In genomic region chr22:28882878-28883656, GRCh38 we compare ENCODE assay signal across 8 cellular contexts. TPM values are rescaled to one million over a fixed set of nuclear protein-coding genes. Genes with fewer than 3 reads are reported as not detected.
DNase-seq lines count a peak whose midpoint lies in the region; ATAC-seq and TF ChIP-seq lines count a peak whose summit lies in the region.

ZNRF3 (plus strand) TSS chr22:28883572; CDS start chr22:28883767, 195 bp downstream.

- H3K4me3 Mint-ChIP-seq in activated naive CD8-positive, alpha-beta T cell treated with anti-CD3 and anti-CD28 coated beads, Interleukin-2, amount 10 ng/mL, durations not matched to agents 7 days and 5 days = peak within 1 kb of the TSS; percentile 79
- H3K4me3 Mint-ChIP-seq in glutamatergic neuron (ENCODE audit: unreplicated experiment) = peak within 1 kb of the TSS; percentile 88

- no peak within 1 kb of the TSS for H3K27ac ChIP-seq in SU-DHL-6 (ENCODE audit: low read depth, low read length)

- H3K27me3 ChIP-seq in SU-DHL-6 (ENCODE audit: low read length) = no peaks in the 10 kb centered on the region

- H3K27me3 Mint-ChIP-seq in activated naive CD8-positive, alpha-beta T cell treated with anti-CD3 and anti-CD28 coated beads, Interleukin-2, amount 10 ng/mL, durations not matched to agents 7 days and 5 days = peaks cover 51% of the 10 kb centered on the region
- H3K27me3 Mint-ChIP-seq in glutamatergic neuron (ENCODE audit: unreplicated experiment) = peaks cover 2% of the 10 kb centered on the region

- H3K9ac ChIP-seq in SU-DHL-6 (ENCODE audit: low read length) = peak within 1 kb of the TSS; percentile 31; the same call in 1 of the 2 replicates

- POLR2A ChIA-PET in activated naive CD8-positive, alpha-beta T cell treated with anti-CD3 and anti-CD28 coated beads, Interleukin-2, amount 10 ng/mL, durations not matched to agents 7 days and 5 days (lab: Charles Lee) = interaction anchor here (0.6 to 1.3 kb wide), 6 partner anchors 12 to 83 kb away, joined by 3 to 6 read pairs (median 4); no protein-coding TSS in a partner anchor

- H4K20me1 ChIP-seq in SU-DHL-6 (ENCODE audit: low read depth, low read length) = no peaks in the 10 kb centered on the region

- H3K9me3 Mint-ChIP-seq in activated naive CD8-positive, alpha-beta T cell treated with anti-CD3 and anti-CD28 coated beads, Interleukin-2, amount 10 ng/mL, durations not matched to agents 7 days and 5 days = no peaks in the 10 kb centered on the region
- H3K9me3 Mint-ChIP-seq in glutamatergic neuron (ENCODE audit: unreplicated experiment) = peaks cover 2% of the 10 kb centered on the region

- H2AFZ ChIP-seq in SU-DHL-6 (ENCODE audit: low read depth, low read length, severe bottlenecking) = peak within 1 kb of the TSS; percentile 36

- H3F3A ChIP-seq in SU-DHL-6 (ENCODE audit: insufficient read depth) = peaks cover 9% of the 10 kb centered on the region

- ATAC-seq in activated naive CD8-positive, alpha-beta T cell treated with anti-CD3 and anti-CD28 coated beads, Interleukin-2, amount 10 ng/mL, durations not matched to agents 7 days and 5 days (ENCODE audit: low read depth) = peak; percentile 82
- ATAC-seq in omental fat pad (ENCODE audit: low FRiP score) = peak; percentile 91

- H3K4me2 ChIP-seq in SU-DHL-6 (ENCODE audit: low read depth, low read length, poor library complexity, severe bottlenecking) = peak within 1 kb of the TSS; percentile 54

- peak within 1 kb of the TSS; percentile 51 for H3K4me3 ChIP-seq in SU-DHL-6 (ENCODE audit: insufficient read depth, low read length, poor library complexity, severe bottlenecking)

- H3K36me3 ChIP-seq in SU-DHL-6 (ENCODE audit: low read length) = no peaks in the 10 kb centered on the region

- no peaks in the 10 kb centered on the region for H3K9me3 ChIP-seq in SU-DHL-6 (ENCODE audit: insufficient read depth, low read length)

- no peaks in the 10 kb centered on the region for H3K79me2 ChIP-seq in SU-DHL-6 (ENCODE audit: insufficient read depth, low read length)

- TF ChIP-seq CTCF in SU-DHL-6 (IDR thresholded peaks at IDR 0.05; ENCODE audit: insufficient read depth, low read length, poor library complexity, severe bottlenecking) (no peak), glutamatergic neuron (IDR thresholded peaks at IDR 0.05; ENCODE audit: partially characterized antibody, unreplicated experiment) (no peak), omental fat pad (IDR thresholded peaks at IDR 0.05) (no peak)

- no peaks in the 10 kb centered on the region for H3K36me3 Mint-ChIP-seq in activated naive CD8-positive, alpha-beta T cell treated with anti-CD3 and anti-CD28 coated beads, Interleukin-2, amount 10 ng/mL, durations not matched to agents 7 days and 5 days
- no peaks in the 10 kb centered on the region for H3K36me3 Mint-ChIP-seq in glutamatergic neuron (ENCODE audit: unreplicated experiment)

- DNase-seq in COLO668 (lab: John Stamatoyannopoulos, UW; ENCODE audit: unreplicated experiment) (peak; percentile 95), H4 (ENCODE audit: low spot score) (peak; percentile 53), NCI-H1048 (lab: John Stamatoyannopoulos, UW) (peak; percentile 81), glutamatergic neuron (peak; percentile 94), omental fat pad (ENCODE audit: low spot score) (peak; percentile 85), superior temporal gyrus (ENCODE audit: extremely low spot score) (peak; percentile 85)
- DNase-seq in activated naive CD8-positive, alpha-beta T cell treated with anti-CD3 and anti-CD28 coated beads, Interleukin-2, amount 10 ng/mL, durations not matched to agents 7 days and 5 days = peak; percentile 91

- H3K4me1 Mint-ChIP-seq in activated naive CD8-positive, alpha-beta T cell treated with anti-CD3 and anti-CD28 coated beads, Interleukin-2, amount 10 ng/mL, durations not matched to agents 7 days and 5 days = peaks cover 11% of the 10 kb centered on the region
- peaks cover 17% of the 10 kb centered on the region for H3K4me1 Mint-ChIP-seq in glutamatergic neuron (ENCODE audit: low read depth, unreplicated experiment)

- H3K9me2 ChIP-seq in SU-DHL-6 (replicated peaks; ENCODE audit: insufficient read depth, low read length) = no peaks in the 10 kb centered on the region

- peak within 1 kb of the TSS; percentile 62 for H3K27ac Mint-ChIP-seq in activated naive CD8-positive, alpha-beta T cell treated with anti-CD3 and anti-CD28 coated beads, Interleukin-2, amount 10 ng/mL, durations not matched to agents 7 days and 5 days
- peak within 1 kb of the TSS; percentile 64 for H3K27ac Mint-ChIP-seq in glutamatergic neuron (ENCODE audit: unreplicated experiment)

RNA-seq across cellular contexts. Expression of gene ZNRF3, which starts in this region (rescaled TPM):
- 1.8 and 2.6 TPM in 2 replicates for total RNA-seq in H4 (2014; rRNA removed; shearing (Covaris generic))
- total RNA-seq in activated naive CD8-positive, alpha-beta T cell treated with anti-CD3 and anti-CD28 coated beads, Interleukin-2, amount 10 ng/mL, durations not matched to agents 7 days and 5 days = 1 to 10 TPM; 1.0 to 1.1 TPM
- 8.3 TPM for total RNA-seq in glutamatergic neuron (ENCODE audit: unreplicated experiment)
- 10 to 100 TPM in 1 of 4 donors, 1 to 10 TPM in 3; 7.7 to 14.4 (median 8.2) TPM for total RNA-seq in omental fat pad
